Comparison of ENCODE assay signal across 28 cellular contexts in the genomic region with DNA sequence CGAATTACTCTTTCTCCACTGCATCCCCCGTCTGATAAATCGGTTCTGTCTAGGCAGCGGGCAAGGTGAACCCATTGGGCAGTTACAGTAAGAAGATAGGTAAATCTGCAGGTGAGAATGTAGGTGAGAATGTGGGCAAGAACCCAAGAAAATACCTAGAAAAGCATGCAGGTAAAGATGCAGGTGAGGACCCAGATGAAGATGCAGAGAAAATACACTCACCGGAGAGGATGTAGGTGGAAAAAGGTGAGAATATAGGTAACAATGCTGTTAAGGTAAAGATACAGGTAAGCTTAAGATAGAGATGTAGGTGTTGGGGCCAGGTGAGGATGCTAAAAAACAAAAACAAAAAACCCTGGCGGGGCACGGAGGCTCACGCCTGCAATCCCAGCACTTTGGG. TPM values are rescaled to one million over a fixed set of nuclear protein-coding genes. Genes with fewer than 3 reads are reported as not detected.
"Had no signal": no experiment of that assay in that cellular context is flagged by ENCODE, and none has a peak within 500 bp of the region (broad histone marks: within the 10 kb centered on the region; RNA-seq: fewer than 3 reads in every experiment).

No MANE protein-coding gene starts in this region.

- H3K27ac ChIP-seq: brain microvascular endothelial cell, gastroesophageal sphincter, hepatocyte, left ventricle myocardium inferior, suprapubic skin, tibial artery, upper lobe of right lung, WERI-Rb-1 had no signal

- DNase-seq: activated CD4-positive, alpha-beta T cell treated with anti-CD3 and anti-CD28 coated beads, Interleukin-2, amount 10 ng/mL, durations not matched to agents 7 days and 5 days; activated CD8-positive, alpha-beta memory T cell treated with anti-CD3 and anti-CD28 coated beads for 24 hours; activated gamma-delta T cell; activated naive CD8-positive, alpha-beta T cell treated with anti-CD3 and anti-CD28 coated beads, Interleukin-2, amount 10 ng/mL, durations not matched to agents 7 days and 5 days; amniotic stem cell; brain microvascular endothelial cell; islet precursor cell; left ventricle myocardium inferior; mesendoderm; stimulated activated CD4-positive, alpha-beta T cell treated with anti-CD3 and anti-CD28 coated beads, Interleukin-12 subunit alpha, Interleukin-12 subunit beta, amount 100 ng/mL, for 4 hours; stimulated activated CD4-positive, alpha-beta T cell treated with anti-CD3 and anti-CD28 coated beads, Interleukin-4, amount 100 ng/mL, for 24 hours; tibial artery; WERI-Rb-1 had no signal

- H3K4me1 Mint-ChIP-seq: nephron had no signal

- H3K4me3 ChIP-seq: gastroesophageal sphincter, hepatocyte, left ventricle myocardium inferior, lung, skin epidermis, suprapubic skin, tibial artery, upper lobe of right lung had no signal

- H3K4me3 Mint-ChIP-seq: activated CD4-positive, alpha-beta T cell treated with anti-CD3 and anti-CD28 coated beads, Interleukin-2, amount 10 ng/mL, durations not matched to agents 7 days and 5 days; activated naive CD8-positive, alpha-beta T cell treated with anti-CD3 and anti-CD28 coated beads, Interleukin-2, amount 10 ng/mL, durations not matched to agents 7 days and 5 days; nephron had no signal

- H3K27ac Mint-ChIP-seq: activated naive CD8-positive, alpha-beta T cell treated with anti-CD3 and anti-CD28 coated beads, Interleukin-2, amount 10 ng/mL, durations not matched to agents 7 days and 5 days; nephron; progenitor cell of endocrine pancreas had no signal

- H3K4me1 ChIP-seq: upper lobe of right lung had no signal

- H3K9me3 ChIP-seq: left ventricle myocardium inferior, suprapubic skin, upper lobe of right lung had no signal

- H3K36me3 ChIP-seq: brain microvascular endothelial cell, suprapubic skin, WERI-Rb-1 had no signal

- ATAC-seq: activated CD4-positive, CD25-positive, alpha-beta regulatory T cell treated with anti-CD3 and anti-CD28 coated beads, Interleukin-2, amount 50 U/mL, for 24 hours; gastroesophageal sphincter; sciatic nerve; stimulated activated effector memory CD8-positive, alpha-beta T cell treated with anti-CD3 and anti-CD28 coated beads, Interleukin-12 subunit alpha, Interleukin-12 subunit beta, amount 100 ng/mL, for 72 hours; upper lobe of right lung had no signal

- H3K27me3 ChIP-seq: brain microvascular endothelial cell, hepatocyte, suprapubic skin, upper lobe of right lung had no signal

RNA-seq across cellular contexts. Expression of gene TNFSF14, which starts 6.3 kb away (rescaled TPM):
- total RNA-seq: astrocyte, endothelial cell of umbilical vein, fibroblast of lung, osteoblast, progenitor cell of endocrine pancreas, suprapubic skin had no signal
- polyA plus RNA-seq: endothelial cell of umbilical vein, fibroblast of lung had no signal

RNA-seq across cellular contexts. Expression of gene C3, which starts 44.2 kb away (rescaled TPM):
- total RNA-seq: activated CD4-positive, alpha-beta T cell treated with anti-CD3 and anti-CD28 coated beads, Interleukin-2, amount 10 ng/mL, durations not matched to agents 7 days and 5 days; endothelial cell of umbilical vein had no signal
